9 cellular contexts compared by ENCODE assay signal in genomic region chr7:17402628-17403278, GRCh38.
DNase-seq lines count a peak whose midpoint lies in the region; ATAC-seq, FAIRE-seq and TF ChIP-seq lines count a peak whose summit lies in the region.
"Had no signal": no experiment of that assay in that cellular context is flagged by ENCODE, and none has a peak within 500 bp of the region (broad histone marks: within the 10 kb centered on the region; RNA-seq: fewer than 3 reads in every experiment).

No MANE protein-coding gene starts in this region.

- peak; percentile 65 for ATAC-seq in GM18519 (IDR thresholded peaks at IDR 0.05; ENCODE audit: low FRiP score, unreplicated experiment)
- ATAC-seq in GM21515 (IDR thresholded peaks at IDR 0.05; ENCODE audit: unreplicated experiment): peak; percentile 65
- peak; percentile 69 for ATAC-seq in HG03460 (IDR thresholded peaks at IDR 0.05; ENCODE audit: unreplicated experiment)

- no peak overlapping the region for H3K27ac ChIP-seq in effector memory CD4-positive, alpha-beta T cell (ENCODE audit: insufficient read depth, low read length, poor library complexity, severe bottlenecking)
- H3K27ac ChIP-seq: SK-N-MC had no signal

- POLR2A ChIA-PET in HEK293T (lab: Yijun Ruan, JAX): no interaction called here

- TF ChIP-seq CTCF in D721Med (IDR thresholded peaks at IDR 0.05; ENCODE audit: insufficient read depth, missing control alignments): no peak

- H3K4me3 ChIP-seq in effector memory CD4-positive, alpha-beta T cell (ENCODE audit: insufficient read depth, low read depth, low read length, poor library complexity, severe bottlenecking): peak overlapping the region; percentile 33
- H3K4me3 ChIP-seq: SK-N-MC had no signal

- no peaks in the 10 kb centered on the region for H3K9me3 ChIP-seq in effector memory CD4-positive, alpha-beta T cell (ENCODE audit: control insufficient read depth, low read length)

- no peaks in the 10 kb centered on the region for H3K4me1 ChIP-seq in effector memory CD4-positive, alpha-beta T cell (ENCODE audit: control insufficient read depth, insufficient read depth, low read length, poor library complexity, severe bottlenecking)

- CTCF ChIA-PET in HEK293T (lab: Yijun Ruan, JAX): no interaction called here

- FAIRE-seq in D721Med (lab: Jason Lieb, UNC): no peak

- no peak for DNase-seq in effector memory CD4-positive, alpha-beta T cell
- DNase-seq in DMS79 treated with DMSO at 0.1 percent for 48 hours (lab: John Stamatoyannopoulos, UW): no peak
- DNase-seq in D721Med (ENCODE audit: insufficient read length, low spot score): no peak
- no peak for DNase-seq in RKO (ENCODE audit: low spot score)
- no peak for DNase-seq in HEK293T (ENCODE audit: extremely low spot score)

- H3K36me3 ChIP-seq in effector memory CD4-positive, alpha-beta T cell (ENCODE audit: control insufficient read depth, insufficient read depth, low read length): no peaks in the 10 kb centered on the region

- no peaks in the 10 kb centered on the region for H3K27me3 ChIP-seq in effector memory CD4-positive, alpha-beta T cell (replicated peaks; ENCODE audit: control insufficient read depth, insufficient read depth, low read length, poor library complexity, severe bottlenecking)

TF ChIP-seq in HEK293T, 16 proteins besides CTCF, POLR2A, EP300 and RAD21:
- TF ChIP-seq FOXM1 (IDR thresholded peaks at IDR 0.05; ENCODE audit: borderline replicate concordance) (no peak), LEF1 (IDR thresholded peaks at IDR 0.05; ENCODE audit: borderline replicate concordance) (no peak), ZNF384 (IDR thresholded peaks at IDR 0.05) (no peak), SUZ12 (IDR thresholded peaks at IDR 0.05) (no peak), BHLHE40 (IDR thresholded peaks at IDR 0.05; ENCODE audit: borderline replicate concordance) (no peak), SP1 (IDR thresholded peaks at IDR 0.05) (no peak)
